Comparison of ENCODE assay signal across 26 cellular contexts in the genomic region with DNA sequence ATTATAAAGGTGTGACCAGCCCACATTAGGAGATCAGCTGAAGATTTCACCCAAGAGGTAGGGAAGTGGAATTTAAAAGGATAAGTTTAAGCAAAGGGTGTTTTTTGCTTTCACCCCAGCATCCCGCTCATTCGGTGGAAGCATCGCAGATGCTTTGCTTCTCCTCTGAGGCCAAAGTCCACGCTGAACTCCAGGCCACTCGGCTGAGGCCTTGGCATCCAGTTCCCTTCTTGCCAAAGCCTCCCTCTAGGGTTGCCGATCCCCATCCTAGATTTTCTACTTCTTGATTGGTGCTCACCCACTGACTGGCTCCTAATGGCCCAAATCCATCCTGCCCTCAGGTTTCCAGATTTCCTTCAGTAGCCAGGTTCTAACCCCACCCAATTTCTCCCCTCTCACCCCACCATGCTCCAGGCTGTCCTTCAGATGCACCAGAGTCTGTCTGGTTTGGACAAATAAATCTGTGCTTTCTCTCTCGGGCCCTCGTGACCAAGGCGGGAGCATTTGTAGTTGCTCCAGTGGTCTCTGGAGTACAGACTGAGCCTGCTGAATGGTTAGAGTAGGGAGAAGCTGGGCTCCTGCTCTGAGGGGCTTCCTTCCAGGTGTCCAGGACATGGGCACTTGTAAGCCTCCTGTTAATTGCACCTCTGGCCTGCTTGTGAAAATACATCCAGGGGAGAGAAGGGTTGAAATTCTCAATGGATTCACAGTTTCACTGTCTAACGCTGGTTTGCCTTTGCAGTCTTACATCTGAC.
DNase-seq lines count a peak whose midpoint lies in the region; ATAC-seq and TF ChIP-seq lines count a peak whose summit lies in the region.
"Had no signal": no experiment of that assay in that cellular context is flagged by ENCODE, and none has a peak within 500 bp of the region (broad histone marks: within the 10 kb centered on the region; RNA-seq: fewer than 3 reads in every experiment).

No MANE protein-coding gene starts in this region.

- H3K9me3 Mint-ChIP-seq in H9 = peaks cover 0 to 1% of the 10 kb centered on the region in 2 experiments; a peak in 1 of 5 replicates
- H3K9me3 Mint-ChIP-seq: CD8-positive, alpha-beta memory T cell had no signal

- no peak overlapping the region for H3K4me3 Mint-ChIP-seq in H9
- H3K4me3 Mint-ChIP-seq: CD14-positive monocyte; CD4-positive, alpha-beta memory T cell; CD4-positive, CD25-positive, alpha-beta regulatory T cell; CD8-positive, alpha-beta memory T cell had no signal

- TF ChIP-seq POLR2A in prostate gland (IDR thresholded peaks at IDR 0.05) = no peak

- no peak overlapping the region for H3K9ac ChIP-seq in H9 (ENCODE audit: extremely low read depth, insufficient read length, low read length)
- no peak overlapping the region for H3K9ac ChIP-seq in PC-3 (ENCODE audit: low read length)
- H3K9ac ChIP-seq: BLaER1 had no signal

- no peak overlapping the region for H4K5ac ChIP-seq in H9 (ENCODE audit: insufficient read length, low read depth, low read length)

- no peak overlapping the region for H3K27ac ChIP-seq in H9 (ENCODE audit: insufficient read length, low read depth, low read length)
- no peak overlapping the region for H3K27ac ChIP-seq in coronary artery
- no peak overlapping the region for H3K27ac ChIP-seq in lung (ENCODE audit: low read depth in 1 of 2, low read length in 1 of 2)
- H3K27ac ChIP-seq in prostate gland = no peak overlapping the region
- H3K27ac ChIP-seq in PC-3 (ENCODE audit: low read length) = no peak overlapping the region
- H3K27ac ChIP-seq: BLaER1 had no signal

- H3K36me3 Mint-ChIP-seq in H9 (ENCODE audit: insufficient read depth in 1 of 3, low read depth in 3 of 3) = no peaks in the 10 kb centered on the region; a peak in 1 of 7 replicates
- H3K36me3 Mint-ChIP-seq: CD14-positive monocyte; CD4-positive, alpha-beta memory T cell; CD4-positive, CD25-positive, alpha-beta regulatory T cell; CD8-positive, alpha-beta memory T cell had no signal

- H3K4me1 Mint-ChIP-seq in H9 = no peaks in the 10 kb centered on the region
- H3K4me1 Mint-ChIP-seq: CD14-positive monocyte; CD4-positive, alpha-beta memory T cell; CD4-positive, CD25-positive, alpha-beta regulatory T cell; CD8-positive, alpha-beta memory T cell had no signal

- H3K9me3 ChIP-seq in H9 (ENCODE audit: control insufficient read depth, low read depth, low read length) (no peaks in the 10 kb centered on the region), lung (ENCODE audit: control insufficient read depth in 2 of 2, insufficient read depth in 1 of 2, low read length in 1 of 2) (no peaks in the 10 kb centered on the region), prostate gland (no peaks in the 10 kb centered on the region), PC-3 (ENCODE audit: low read length) (no peaks in the 10 kb centered on the region)
- H3K9me3 ChIP-seq: BE2C, BLaER1 had no signal

- no peak overlapping the region for H3K27ac Mint-ChIP-seq in H9
- H3K27ac Mint-ChIP-seq: CD14-positive monocyte; CD4-positive, alpha-beta memory T cell; CD8-positive, alpha-beta memory T cell had no signal

- H2AFZ ChIP-seq in H9 (ENCODE audit: low read length) (no peak overlapping the region), PC-3 (ENCODE audit: low read length) (no peak overlapping the region)

- H2BK20ac ChIP-seq in H9 (ENCODE audit: low read depth, low read length, poor library complexity, severe bottlenecking) = no peak overlapping the region

- TF ChIP-seq CTCF in H9 (conservative IDR thresholded peaks at IDR 0.05) = no peak
- TF ChIP-seq CTCF in coronary artery (IDR thresholded peaks at IDR 0.05) = no peak
- no peak for TF ChIP-seq CTCF in lung (IDR thresholded peaks at IDR 0.05; ENCODE audit: control extremely low read depth, extremely low read depth)
- TF ChIP-seq CTCF in prostate gland (IDR thresholded peaks at IDR 0.05) = no peak
- TF ChIP-seq CTCF in PC-3 (conservative IDR thresholded peaks at IDR 0.05; ENCODE audit: low read depth, low read length) = no peak

- DNase-seq in H9 (no peak), coronary artery (ENCODE audit: low spot score) (peak; percentile 35), lung (ENCODE audit: low spot score) (peak; percentile 16), prostate gland (ENCODE audit: low spot score) (peak; percentile 1), PC-3 (no peak), NCI-H82 treated with DMSO at 0.1 percent for 48 hours (lab: John Stamatoyannopoulos, UW; ENCODE audit: unreplicated experiment) (no peak)
- DNase-seq in activated naive CD4-positive, alpha-beta T cell treated with Interleukin-2 at 50 U/mL for 16 hours = no peak
- DNase-seq: 8988T; ACHN; BE2C; C1 segment of cervical spinal cord; CD4-positive, alpha-beta memory T cell; CD4-positive, CD25-positive, alpha-beta regulatory T cell; CD8-positive, alpha-beta memory T cell; COR-L47; DMS 273 treated with DMSO at 0.1 percent for 48 hours; DMS153; DMS53; DMS79; DND-41; EL; GDM1 had no signal

- no peaks in the 10 kb centered on the region for H3K9me2 ChIP-seq in PC-3 (replicated peaks; ENCODE audit: low read length)

- BruUV-seq in PC-3 (replicated peaks; lab: Mats Ljungman, UMichigan) = no TSS peak

- H3K56ac ChIP-seq in H9 (ENCODE audit: insufficient read length, low read depth, low read length) = no peak overlapping the region

- no peaks in the 10 kb centered on the region for H4K20me1 ChIP-seq in H9 (ENCODE audit: control insufficient read depth, insufficient read depth, insufficient read length)
- no peaks in the 10 kb centered on the region for H4K20me1 ChIP-seq in PC-3 (ENCODE audit: low read length)
- H4K20me1 ChIP-seq: BLaER1 had no signal

- CTCF ChIA-PET in PC-3 (lab: Charles Lee) = no interaction called here

- no peak overlapping the region for H3K4me3 ChIP-seq in coronary artery
- no peak overlapping the region for H3K4me3 ChIP-seq in lung
- no peak overlapping the region for H3K4me3 ChIP-seq in prostate gland
- no peak overlapping the region for H3K4me3 ChIP-seq in PC-3 (ENCODE audit: low read length)
- H3K4me3 ChIP-seq: BLaER1, GM12878 had no signal

- 0 out of 2 replicates have a peak overlapping the region, but pooled peaks have one; percentile 15 for H3K14ac ChIP-seq in H9 (ENCODE audit: insufficient read depth, low read length)

- no peak overlapping the region for H3K4ac ChIP-seq in H9 (ENCODE audit: low read depth, low read length)

- H2BK12ac ChIP-seq in H9 (ENCODE audit: insufficient read length, low read depth, low read length) = no peak overlapping the region

- ATAC-seq in lung (ENCODE audit: insufficient read depth, low FRiP score) = no peak
- ATAC-seq in PC-3 = no peak
- ATAC-seq in HG02759 (IDR thresholded peaks at IDR 0.05; ENCODE audit: unreplicated experiment) = no peak
- ATAC-seq: GM12878 had no signal

- no peak overlapping the region for H2BK120ac ChIP-seq in H9 (ENCODE audit: low read depth, low read length, poor library complexity, severe bottlenecking)

- H2BK15ac ChIP-seq in H9 (ENCODE audit: low read depth, low read length) = no peak overlapping the region

- no peak overlapping the region for H2AK5ac ChIP-seq in H9 (ENCODE audit: insufficient read length, low read length)

- H3T11ph ChIP-seq in H9 (ENCODE audit: low read length) = no peak overlapping the region

- H3K79me1 ChIP-seq in H9 (ENCODE audit: insufficient read depth, low read depth, low read length, poor library complexity, severe bottlenecking) = no peaks in the 10 kb centered on the region

- H3K4me1 ChIP-seq in H9 (ENCODE audit: insufficient read depth, low read length) = no peaks in the 10 kb centered on the region
- no peaks in the 10 kb centered on the region for H3K4me1 ChIP-seq in lung (ENCODE audit: control insufficient read depth in 2 of 2, insufficient read depth in 2 of 2, low read length in 2 of 2)
- H3K4me1 ChIP-seq in prostate gland (replicated peaks) = no peaks in the 10 kb centered on the region
- H3K4me1 ChIP-seq in PC-3 (ENCODE audit: insufficient read depth, low read length) = no peaks in the 10 kb centered on the region
- H3K4me1 ChIP-seq: BE2C had no signal

- no peak overlapping the region for H3K18ac ChIP-seq in H9 (ENCODE audit: insufficient read length, low read depth, low read length)

- no CpG with 5 or more reads among the region's 10 CpGs for WGBS in H9 (ENCODE audit: extremely low coverage, insufficient read length, low lambda C conversion rate)
- 92 to 94% methylated on average over 10 of the region's 10 CpGs for WGBS in lung, 2 donors
- WGBS in prostate gland = 88% methylated on average over 10 of the region's 10 CpGs

- H4K8ac ChIP-seq in H9 (replicated peaks; ENCODE audit: insufficient read length, low read depth, low read length) = no peak overlapping the region

- no peak overlapping the region for H3K23ac ChIP-seq in H9 (ENCODE audit: insufficient read length, low read depth, low read length)

- no peaks in the 10 kb centered on the region for H3K23me2 ChIP-seq in H9 (ENCODE audit: insufficient read length, low read depth, low read length, poor library complexity, severe bottlenecking)

- no peaks in the 10 kb centered on the region for H3K79me2 ChIP-seq in H9 (ENCODE audit: insufficient read depth, low read length)
- no peaks in the 10 kb centered on the region for H3K79me2 ChIP-seq in PC-3 (ENCODE audit: low read length)

- no peaks in the 10 kb centered on the region for H3K27me3 ChIP-seq in H9 (ENCODE audit: insufficient read depth, low read length)
- H3K27me3 ChIP-seq in lung (ENCODE audit: control insufficient read depth, insufficient read depth) = no peaks in the 10 kb centered on the region
- no peaks in the 10 kb centered on the region for H3K27me3 ChIP-seq in prostate gland (replicated peaks; ENCODE audit: insufficient read depth)
- 0 out of 2 replicates have a peak, but pooled peaks cover 20% of the 10 kb centered on the region for H3K27me3 ChIP-seq in PC-3 (ENCODE audit: low read length)
- H3K27me3 ChIP-seq: BE2C, BLaER1 had no signal

- intact Hi-C loops in prostate gland (cut with DNase I) (no loop called here), PC-3 (cut with micrococcal nuclease) (no loop called here)

- POLR2A ChIA-PET in PC-3 (lab: Charles Lee; ENCODE audit: unreplicated experiment) = no interaction called here

- H3F3A ChIP-seq in PC-3 (ENCODE audit: low read length, unreplicated experiment) = no peaks in the 10 kb centered on the region

- peaks cover 28% of the 10 kb centered on the region for H3K27me3 Mint-ChIP-seq in H9 (ENCODE audit: low read depth)
- H3K27me3 Mint-ChIP-seq: CD4-positive, CD25-positive, alpha-beta regulatory T cell had no signal

- no peak overlapping the region for H4K91ac ChIP-seq in H9 (ENCODE audit: insufficient read length, low read depth, low read length)

- H3K4me2 ChIP-seq in H9 (ENCODE audit: insufficient read depth, insufficient read length, low read length) (no peak overlapping the region), PC-3 (ENCODE audit: low read length) (no peak overlapping the region)
- H3K4me2 ChIP-seq: BLaER1 had no signal

- H3K36me3 ChIP-seq in lung (ENCODE audit: control insufficient read depth in 2 of 2, insufficient read depth in 2 of 2, low read length in 2 of 2) (no peaks in the 10 kb centered on the region), prostate gland (no peaks in the 10 kb centered on the region), PC-3 (ENCODE audit: low read depth, low read length) (no peaks in the 10 kb centered on the region)
- H3K36me3 ChIP-seq: BE2C, BLaER1 had no signal

- H2BK5ac ChIP-seq in H9 (ENCODE audit: insufficient read length, low read length) = no peak overlapping the region

Comparison
In these comparisons a context has a peak if more than half of its experiments do, and no peak if none do; other contexts are left out.
1. DNase-seq: peak in coronary artery (single experiment), lung (single experiment) and prostate gland (single experiment); none in H9 (single experiment), PC-3 (single experiment), activated naive CD4-positive, alpha-beta T cell treated with Interleukin-2 at 50 U/mL for 16 hours (single experiment) and NCI-H82 treated with DMSO at 0.1 percent for 48 hours (single experiment).